In the genomic region with DNA sequence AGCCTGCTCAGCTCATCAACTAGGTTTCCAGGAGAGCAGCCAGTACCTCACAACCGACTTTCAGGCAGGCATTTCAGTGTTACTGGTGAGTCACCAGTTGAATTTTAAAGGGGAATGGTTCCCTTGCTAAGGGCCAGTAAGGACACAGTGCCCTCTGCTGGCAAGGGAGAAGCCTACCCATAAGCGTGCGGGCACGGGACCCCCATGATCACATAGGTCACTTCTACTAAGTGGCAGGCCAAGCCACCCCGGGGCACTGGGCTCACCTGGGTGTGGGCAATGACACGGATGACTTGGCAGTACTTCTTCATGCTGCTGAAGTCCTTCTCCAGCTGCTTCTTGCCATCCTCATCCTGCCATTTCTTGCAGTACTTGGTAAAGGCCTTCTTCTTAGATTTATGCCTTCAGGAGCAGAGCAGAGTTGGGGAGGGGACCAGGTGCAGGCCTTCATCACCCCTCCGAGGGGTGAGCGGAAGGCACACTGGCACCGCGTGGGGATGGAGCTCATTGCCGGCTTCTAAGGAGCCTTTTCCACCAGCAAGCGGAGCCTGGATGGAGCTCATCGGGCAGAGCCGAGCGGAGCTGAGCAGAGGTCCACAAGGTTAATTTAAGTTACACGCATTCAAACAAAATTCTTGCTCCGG, we compare ENCODE assay signal across 8 cellular contexts. TPM values are rescaled to one million over a fixed set of nuclear protein-coding genes. Genes with fewer than 3 reads are reported as not detected.
DNase-seq lines count a peak whose midpoint lies in the region; ATAC-seq and TF ChIP-seq lines count a peak whose summit lies in the region.

No MANE protein-coding gene starts in this region.

- H3K27ac Mint-ChIP-seq in immature natural killer cell: peak overlapping the region; percentile 92 to 98 (median 97)

- H3K4me1 ChIP-seq in breast epithelium (peaks cover 15 to 21% of the 10 kb centered on the region in 2 donors), spleen (peaks cover 52 to 87% (median 73%) of the 10 kb centered on the region in 6 donors)

- 37 to 58% (median 50%) methylated on average over 12 to 17 of the region's 17 CpGs for WGBS in spleen, 5 donors

- peaks cover 20 to 23% (median 21%) of the 10 kb centered on the region in 3 donors for H3K27me3 Mint-ChIP-seq in immature natural killer cell (ENCODE audit: low read depth in 3 of 3)

- no peaks in the 10 kb centered on the region for H3K27me3 ChIP-seq in breast epithelium
- H3K27me3 ChIP-seq in spleen (replicated peaks in 1 of 7): no peaks in the 10 kb centered on the region

- peaks cover 60 to 68% of the 10 kb centered on the region in 2 donors for H3K4me1 Mint-ChIP-seq in immature natural killer cell

- no peaks in the 10 kb centered on the region for H3K9me3 Mint-ChIP-seq in immature natural killer cell

- DNase-seq in GM10266 (ENCODE audit: extremely low spot score): no peak
- DNase-seq in NCI-H1930 (lab: John Stamatoyannopoulos, UW): peak; percentile 23 to 57
- DNase-seq in breast epithelium (ENCODE audit: low spot score in 2 of 2): peak; percentile 69 to 71
- DNase-seq in immature natural killer cell: peak; percentile 70 to 79 (median 72)
- DNase-seq in spleen: peak; percentile 87

- no peak for TF ChIP-seq POLR2A in breast epithelium (IDR thresholded peaks at IDR 0.05)
- no peak for TF ChIP-seq POLR2A in spleen (IDR thresholded peaks at IDR 0.05)

- intact Hi-C loops in breast epithelium (cut with DNase I; ENCODE audit: low total_unique reads): loop anchor here (10.0 kb wide), 2 partner anchors 208 to 312 kb away; a partner anchor contains a TSS
- intact Hi-C loops in spleen (cut with DNase I; ENCODE audit: low total_unique reads): loop anchor here (5.0 to 10.0 kb wide), 2 partner anchors 302 to 444 kb away; a partner anchor contains a TSS

- peak; percentile 77 for TF ChIP-seq CTCF in GM10266 (IDR thresholded peaks at IDR 0.05; ENCODE audit: control insufficient read depth, insufficient read depth, low read depth, missing control alignments)
- peak; percentile 88 for TF ChIP-seq CTCF in VCaP (conservative IDR thresholded peaks at IDR 0.05)
- peak; percentile 88 to 94 (median 93) for TF ChIP-seq CTCF in breast epithelium (IDR thresholded peaks at IDR 0.05)
- TF ChIP-seq CTCF in spleen (IDR thresholded peaks at IDR 0.05 in 8 of 11, conservative IDR thresholded peaks at IDR 0.05 in 3 of 11): peak; percentile 69 to 90 (median 84)

- H3K36me3 ChIP-seq in breast epithelium (peaks cover 5% of the 10 kb centered on the region), spleen (peaks cover 14 to 69% (median 65%) of the 10 kb centered on the region in 6 donors)

- ATAC-seq in GM21381 (IDR thresholded peaks at IDR 0.05; ENCODE audit: unreplicated experiment) (no peak), GM18867 (IDR thresholded peaks at IDR 0.05; ENCODE audit: unreplicated experiment) (no peak)

- H3K27ac ChIP-seq in VCaP (peak overlapping the region; percentile 97), breast epithelium (peak overlapping the region; percentile 95 to 98), spleen (peak overlapping the region in 5 of 8 donors; percentile 1 to 100 (median 97))

- H3K9me3 ChIP-seq in breast epithelium (no peaks in the 10 kb centered on the region), spleen (no peaks in the 10 kb centered on the region)

- H3K36me3 Mint-ChIP-seq in immature natural killer cell: peaks cover 17 to 61% (median 21%) of the 10 kb centered on the region in 3 donors

- H3K4me3 ChIP-seq in breast epithelium: peak overlapping the region in 2 of 3 donors; percentile 81 to 83
- peak overlapping the region in 4 of 8 donors; percentile 51 to 87 (median 60) for H3K4me3 ChIP-seq in spleen

- H3K4me3 Mint-ChIP-seq in immature natural killer cell: peak overlapping the region; percentile 94 to 100 (median 99)

RNA-seq across cellular contexts. Expression of a gene that starts 2.9 kb away (rescaled TPM):
- total RNA-seq in breast epithelium (1,000 to 10,000 TPM; 1,827 to 3,262 (median 2,633) TPM), spleen (1,000 to 10,000 TPM; 1,607 to 2,098 (median 1,685) TPM)
- polyA plus RNA-seq in immature natural killer cell (1,000 to 10,000 TPM; 1,935 to 2,618 (median 1,953) TPM), spleen (1,000 to 10,000 TPM; 4,418 to 6,240 (median 4,821) TPM)

RNA-seq across cellular contexts. Expression of a gene that starts 33.2 kb away (rescaled TPM):
- total RNA-seq in breast epithelium (10 to 100 TPM in 2 of 3 donors, 1 to 10 TPM in 1; 6.9 to 22.3 (median 20.5) TPM), spleen (10 to 100 TPM in 4 of 7 donors, 1 to 10 TPM in 3; 8.0 to 32.3 (median 16.1) TPM)
- polyA plus RNA-seq in immature natural killer cell (10 to 100 TPM; 24.5 to 49.5 (median 27.0) TPM), spleen (10 to 100 TPM in 2 of 3 donors, 1 to 10 TPM in 1; 9.5 to 35.1 (median 10.5) TPM)
